Comparison of ENCODE assay signal across 7 cellular contexts in the genomic region with DNA sequence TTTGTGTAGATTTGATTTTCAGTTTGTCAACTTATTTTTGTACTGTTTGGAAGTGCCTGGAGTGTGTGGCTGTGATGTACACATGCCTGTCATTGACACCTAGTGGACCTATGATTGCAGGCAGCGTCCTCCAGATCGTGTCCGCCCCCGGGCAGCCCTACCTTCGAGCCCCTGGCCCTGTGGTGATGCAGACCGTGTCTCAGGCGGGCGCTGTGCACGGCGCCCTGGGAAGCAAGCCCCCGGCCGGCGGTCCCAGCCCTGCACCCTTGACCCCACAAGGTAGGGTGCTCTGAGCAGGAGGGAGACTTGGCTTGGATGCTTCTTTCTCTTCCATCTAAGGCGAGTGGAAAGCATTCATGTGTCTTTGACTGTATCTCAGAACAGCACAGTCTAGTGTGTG.
"Had no signal": no experiment of that assay in that cellular context is flagged by ENCODE, and none has a peak within 500 bp of the region (broad histone marks: within the 10 kb centered on the region; RNA-seq: fewer than 3 reads in every experiment).

No MANE protein-coding gene starts in this region.

- DNase-seq: GM23248, GOT3, H7, HFFc6, IMR-90 had no signal

- H3K4me1 ChIP-seq: HAP-1 had no signal

- H3K27ac Mint-ChIP-seq: HFFc6 had no signal

- H3K9me3 Mint-ChIP-seq: HFFc6 had no signal

- H3K27ac ChIP-seq: GM23248 had no signal

- H3K9me3 ChIP-seq: HAP-1 had no signal

- H3K4me3 Mint-ChIP-seq: HFFc6 had no signal

- H2AFZ ChIP-seq: GM23248 had no signal

- ATAC-seq: HCT116 had no signal

- H3K9ac ChIP-seq: GM23248 had no signal

- H3K4me3 ChIP-seq: GM23248, HAP-1 had no signal
